Comparison of ENCODE assay signal across 1 cellular context in genomic region chr19:10194500-10195198, GRCh38.
TF ChIP-seq lines count a peak whose summit lies in the region.

Gene DNMT1 (minus strand): TSS chr19:10194953. CDS start chr19:10194899, 54 bp downstream.

TF ChIP-seq in HepG2, 621 proteins besides CTCF, POLR2A, EP300 and RAD21 (continued from another document and continues in another):
- TF ChIP-seq CENPT (CRISPR knock-in tag; IDR thresholded peaks at IDR 0.05; ENCODE audit: low read depth) (no peak), SP4 (CRISPR knock-in tag; IDR thresholded peaks at IDR 0.05) (no peak; the same call in 1 of the 2 replicates), SNRNP70 (IDR thresholded peaks at IDR 0.05; ENCODE audit: low read depth, low read length) (no peak), ETV5 (CRISPR knock-in tag; IDR thresholded peaks at IDR 0.05; ENCODE audit: borderline replicate concordance) (peak; percentile 38; the same call in 1 of the 2 replicates), ZNF609 (CRISPR knock-in tag; IDR thresholded peaks at IDR 0.05; ENCODE audit: borderline replicate concordance) (no peak), ATAD3A (CRISPR knock-in tag; IDR thresholded peaks at IDR 0.05) (no peak), KDM4B (CRISPR knock-in tag; IDR thresholded peaks at IDR 0.05) (no peak), ZNF431 (CRISPR knock-in tag; IDR thresholded peaks at IDR 0.05; ENCODE audit: borderline replicate concordance, low read depth) (no peak; the same call in 1 of the 2 replicates), ZNF556 (CRISPR knock-in tag; IDR thresholded peaks at IDR 0.05; ENCODE audit: borderline replicate concordance) (no peak; the same call in 1 of the 2 replicates), ARHGAP35 (CRISPR knock-in tag; IDR thresholded peaks at IDR 0.05; ENCODE audit: borderline replicate concordance) (peak; percentile 74; the same call in 1 of the 2 replicates), ZNF749 (CRISPR knock-in tag; IDR thresholded peaks at IDR 0.05; ENCODE audit: borderline replicate concordance) (no peak), ZNF225 (CRISPR knock-in tag; IDR thresholded peaks at IDR 0.05) (peak; percentile 93), NAIF1 (CRISPR knock-in tag; IDR thresholded peaks at IDR 0.05; ENCODE audit: borderline replicate concordance) (peak; percentile 85), ZNF570 (CRISPR knock-in tag; IDR thresholded peaks at IDR 0.05; ENCODE audit: borderline replicate concordance) (no peak; the same call in 1 of the 2 replicates), DBP (CRISPR knock-in tag; IDR thresholded peaks at IDR 0.05; ENCODE audit: not compliant biosample characterization) (no peak), ZNF660 (CRISPR knock-in tag; IDR thresholded peaks at IDR 0.05; ENCODE audit: borderline replicate concordance, low read depth) (no peak), ZNF788 (CRISPR knock-in tag; IDR thresholded peaks at IDR 0.05; ENCODE audit: borderline replicate concordance) (peak; percentile 67; the same call in 1 of the 2 replicates), NFRKB (IDR thresholded peaks at IDR 0.05) (no peak), BORCS8-MEF2B (CRISPR knock-in tag; IDR thresholded peaks at IDR 0.05) (no peak; the same call in 1 of the 2 replicates), XRCC5 (optimal IDR thresholded peaks at IDR 0.05; ENCODE audit: low read length) (peak; percentile 78), IKZF1 (IDR thresholded peaks at IDR 0.05) (no peak), DMAP1 (CRISPR knock-in tag; IDR thresholded peaks at IDR 0.05) (peak; percentile 70; the same call in 1 of the 2 replicates), RBFOX2 (IDR thresholded peaks at IDR 0.05; ENCODE audit: low read depth, low read length) (peak; percentile 92), ZBTB43 (CRISPR knock-in tag; conservative IDR thresholded peaks at IDR 0.05) (no peak; the same call in 1 of the 2 replicates), HOXA7 (CRISPR knock-in tag; IDR thresholded peaks at IDR 0.05) (no peak), CREB3 (CRISPR knock-in tag; IDR thresholded peaks at IDR 0.05) (no peak), TOE1 (CRISPR knock-in tag; IDR thresholded peaks at IDR 0.05) (no peak), GATAD1 (CRISPR knock-in tag; IDR thresholded peaks at IDR 0.05) (peak; percentile 89), ZNF383 (CRISPR knock-in tag; IDR thresholded peaks at IDR 0.05; ENCODE audit: borderline replicate concordance) (0 out of 2 replicates have a peak, but pooled peaks have one; percentile 13), POLR2AphosphoS2 (IDR thresholded peaks at IDR 0.05; ENCODE audit: low read depth, low read length) (no peak), HNF4G (IDR thresholded peaks at IDR 0.05; ENCODE audit: borderline replicate concordance, low read depth, low read length) (0 out of 2 replicates have a peak, but pooled peaks have one; percentile 0), HNF4G (CRISPR knock-in tag; IDR thresholded peaks at IDR 0.05; ENCODE audit: borderline replicate concordance, low read depth) (0 out of 2 replicates have a peak, but pooled peaks have one; percentile 32), ZNF234 (CRISPR knock-in tag; conservative IDR thresholded peaks at IDR 0.05) (no peak), ZSCAN29 (CRISPR knock-in tag; conservative IDR thresholded peaks at IDR 0.05) (no peak), ZNF780A (CRISPR knock-in tag; IDR thresholded peaks at IDR 0.05) (no peak), MTF2 (CRISPR knock-in tag; IDR thresholded peaks at IDR 0.05; ENCODE audit: borderline replicate concordance) (no peak)
- TF ChIP-seq, protein P1, sequence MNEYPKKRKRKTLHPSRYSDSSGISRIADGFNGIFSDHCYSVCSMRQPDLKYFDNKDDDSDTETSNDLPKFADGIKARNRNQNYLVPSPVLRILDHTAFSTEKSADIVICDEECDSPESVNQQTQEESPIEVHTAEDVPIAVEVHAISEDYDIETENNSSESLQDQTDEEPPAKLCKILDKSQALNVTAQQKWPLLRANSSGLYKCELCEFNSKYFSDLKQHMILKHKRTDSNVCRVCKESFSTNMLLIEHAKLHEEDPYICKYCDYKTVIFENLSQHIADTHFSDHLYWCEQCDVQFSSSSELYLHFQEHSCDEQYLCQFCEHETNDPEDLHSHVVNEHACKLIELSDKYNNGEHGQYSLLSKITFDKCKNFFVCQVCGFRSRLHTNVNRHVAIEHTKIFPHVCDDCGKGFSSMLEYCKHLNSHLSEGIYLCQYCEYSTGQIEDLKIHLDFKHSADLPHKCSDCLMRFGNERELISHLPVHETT (CRISPR knock-in tag; conservative IDR thresholded peaks at IDR 0.05), result 0 out of 2 replicates have a peak, but pooled peaks have one; percentile 22
- TF ChIP-seq, protein P2, sequence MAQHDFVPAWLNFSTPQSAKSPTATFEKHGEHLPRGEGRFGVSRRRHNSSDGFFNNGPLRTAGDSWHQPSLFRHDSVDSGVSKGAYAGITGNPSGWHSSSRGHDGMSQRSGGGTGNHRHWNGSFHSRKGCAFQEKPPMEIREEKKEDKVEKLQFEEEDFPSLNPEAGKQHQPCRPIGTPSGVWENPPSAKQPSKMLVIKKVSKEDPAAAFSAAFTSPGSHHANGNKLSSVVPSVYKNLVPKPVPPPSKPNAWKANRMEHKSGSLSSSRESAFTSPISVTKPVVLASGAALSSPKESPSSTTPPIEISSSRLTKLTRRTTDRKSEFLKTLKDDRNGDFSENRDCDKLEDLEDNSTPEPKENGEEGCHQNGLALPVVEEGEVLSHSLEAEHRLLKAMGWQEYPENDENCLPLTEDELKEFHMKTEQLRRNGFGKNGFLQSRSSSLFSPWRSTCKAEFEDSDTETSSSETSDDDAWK (CRISPR knock-in tag; IDR thresholded peaks at IDR 0.05), result no peak
- TF ChIP-seq, protein P3, sequence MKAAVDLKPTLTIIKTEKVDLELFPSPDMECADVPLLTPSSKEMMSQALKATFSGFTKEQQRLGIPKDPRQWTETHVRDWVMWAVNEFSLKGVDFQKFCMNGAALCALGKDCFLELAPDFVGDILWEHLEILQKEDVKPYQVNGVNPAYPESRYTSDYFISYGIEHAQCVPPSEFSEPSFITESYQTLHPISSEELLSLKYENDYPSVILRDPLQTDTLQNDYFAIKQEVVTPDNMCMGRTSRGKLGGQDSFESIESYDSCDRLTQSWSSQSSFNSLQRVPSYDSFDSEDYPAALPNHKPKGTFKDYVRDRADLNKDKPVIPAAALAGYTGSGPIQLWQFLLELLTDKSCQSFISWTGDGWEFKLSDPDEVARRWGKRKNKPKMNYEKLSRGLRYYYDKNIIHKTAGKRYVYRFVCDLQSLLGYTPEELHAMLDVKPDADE (CRISPR knock-in tag; IDR thresholded peaks at IDR 0.05), result 0 out of 2 replicates have a peak, but pooled peaks have one; percentile 34
- TF ChIP-seq, protein P4, sequence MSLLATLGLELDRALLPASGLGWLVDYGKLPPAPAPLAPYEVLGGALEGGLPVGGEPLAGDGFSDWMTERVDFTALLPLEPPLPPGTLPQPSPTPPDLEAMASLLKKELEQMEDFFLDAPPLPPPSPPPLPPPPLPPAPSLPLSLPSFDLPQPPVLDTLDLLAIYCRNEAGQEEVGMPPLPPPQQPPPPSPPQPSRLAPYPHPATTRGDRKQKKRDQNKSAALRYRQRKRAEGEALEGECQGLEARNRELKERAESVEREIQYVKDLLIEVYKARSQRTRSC (CRISPR knock-in tag; IDR thresholded peaks at IDR 0.05; ENCODE audit: low read depth), result no peak
- TF ChIP-seq, protein P5, sequence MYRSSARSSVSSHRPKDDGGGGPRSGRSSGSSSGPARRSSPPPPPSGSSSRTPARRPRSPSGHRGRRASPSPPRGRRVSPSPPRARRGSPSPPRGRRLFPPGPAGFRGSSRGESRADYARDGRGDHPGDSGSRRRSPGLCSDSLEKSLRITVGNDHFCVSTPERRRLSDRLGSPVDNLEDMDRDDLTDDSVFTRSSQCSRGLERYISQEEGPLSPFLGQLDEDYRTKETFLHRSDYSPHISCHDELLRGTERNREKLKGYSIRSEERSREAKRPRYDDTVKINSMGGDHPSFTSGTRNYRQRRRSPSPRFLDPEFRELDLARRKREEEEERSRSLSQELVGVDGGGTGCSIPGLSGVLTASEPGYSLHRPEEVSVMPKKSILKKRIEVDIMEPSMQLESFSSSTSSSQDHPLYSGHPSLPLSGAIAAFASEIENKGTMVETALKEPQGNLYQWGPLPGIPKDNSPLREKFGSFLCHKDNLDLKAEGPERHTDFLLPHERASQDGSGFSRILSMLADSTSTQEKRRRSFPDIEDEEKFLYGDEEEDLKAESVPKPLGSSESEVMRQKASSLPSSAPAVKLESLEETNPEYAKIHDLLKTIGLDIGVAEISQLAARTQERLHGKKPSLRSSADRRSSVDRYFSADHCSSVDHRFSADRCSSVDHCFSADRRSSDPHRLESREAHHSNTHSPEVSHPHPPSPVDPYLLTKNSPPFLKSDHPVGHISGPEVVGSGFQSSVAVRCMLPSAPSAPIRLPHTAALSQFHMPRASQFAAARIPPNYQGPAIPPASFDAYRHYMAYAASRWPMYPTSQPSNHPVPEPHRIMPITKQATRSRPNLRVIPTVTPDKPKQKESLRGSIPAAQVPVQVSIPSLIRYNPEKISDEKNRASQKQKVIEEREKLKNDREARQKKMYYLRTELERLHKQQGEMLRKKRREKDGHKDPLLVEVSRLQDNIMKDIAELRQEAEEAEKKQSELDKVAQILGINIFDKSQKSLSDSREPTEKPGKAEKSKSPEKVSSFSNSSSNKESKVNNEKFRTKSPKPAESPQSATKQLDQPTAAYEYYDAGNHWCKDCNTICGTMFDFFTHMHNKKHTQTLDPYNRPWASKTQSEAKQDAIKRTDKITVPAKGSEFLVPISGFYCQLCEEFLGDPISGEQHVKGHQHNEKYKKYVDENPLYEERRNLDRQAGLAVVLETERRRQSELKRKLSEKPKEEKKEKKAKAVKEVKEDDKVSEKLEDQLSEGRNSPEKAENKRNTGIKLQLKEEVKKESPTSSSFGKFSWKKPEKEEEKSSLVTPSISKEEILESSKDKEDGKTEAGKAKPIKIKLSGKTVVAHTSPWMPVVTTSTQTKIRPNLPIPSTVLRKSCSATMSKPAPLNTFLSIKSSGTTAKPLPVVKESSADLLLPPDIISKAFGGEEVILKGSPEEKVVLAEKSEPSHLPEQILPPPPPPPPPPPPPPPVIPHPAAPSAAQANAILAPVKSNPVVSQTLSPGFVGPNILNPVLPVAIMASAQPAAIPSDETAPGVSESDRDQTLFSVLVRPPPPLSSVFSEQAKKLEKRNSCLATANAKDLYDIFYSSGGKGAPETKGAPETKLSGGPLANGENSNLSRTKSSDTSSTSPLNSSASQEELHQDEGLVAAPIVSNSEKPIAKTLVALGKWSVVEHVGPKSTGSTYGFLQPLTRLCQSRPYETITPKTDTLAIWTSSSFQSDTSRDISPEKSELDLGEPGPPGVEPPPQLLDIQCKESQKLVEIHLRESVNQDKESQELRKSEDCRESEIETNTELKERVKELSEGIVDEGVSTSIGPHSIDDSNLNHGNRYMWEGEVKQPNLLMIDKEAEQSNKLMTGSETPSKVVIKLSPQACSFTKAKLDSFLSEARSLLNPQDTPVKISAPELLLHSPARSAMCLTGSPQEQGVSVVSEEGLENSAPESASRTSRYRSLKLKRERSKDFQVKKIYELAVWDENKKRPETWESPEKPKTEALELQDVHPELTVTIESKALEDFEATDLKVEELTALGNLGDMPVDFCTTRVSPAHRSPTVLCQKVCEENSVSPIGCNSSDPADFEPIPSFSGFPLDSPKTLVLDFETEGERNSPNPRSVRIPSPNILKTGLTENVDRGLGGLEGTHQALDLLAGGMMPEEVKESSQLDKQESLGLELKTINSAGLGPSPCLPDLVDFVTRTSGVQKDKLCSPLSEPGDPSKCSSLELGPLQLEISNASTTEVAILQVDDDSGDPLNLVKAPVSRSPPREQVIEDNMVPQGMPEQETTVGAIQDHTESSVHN (CRISPR knock-in tag; IDR thresholded peaks at IDR 0.05), result no peak
